ENCODE assay signal across 17 cellular contexts in the genomic region with DNA sequence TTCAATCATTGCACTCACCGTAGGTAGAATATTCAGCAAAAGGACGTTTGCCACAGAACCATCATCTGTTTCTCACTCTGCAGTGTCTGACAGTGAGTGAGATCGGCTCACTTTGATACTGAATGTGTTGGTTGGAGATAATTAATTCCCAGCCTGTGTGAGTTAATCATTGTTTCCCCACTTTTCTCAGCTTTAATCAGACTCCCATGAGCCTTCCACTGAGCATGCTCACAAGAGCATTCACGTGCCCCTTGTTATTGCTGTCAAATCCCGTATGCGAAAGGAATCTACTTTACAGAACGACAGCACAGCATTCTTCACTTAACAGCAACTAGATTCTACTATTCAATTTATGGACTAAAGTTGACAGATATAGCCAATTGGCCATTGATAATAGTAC.
DNase-seq lines count a peak whose midpoint lies in the region; FAIRE-seq and TF ChIP-seq lines count a peak whose summit lies in the region.
"Had no signal": no experiment of that assay in that cellular context is flagged by ENCODE, and none has a peak within 500 bp of the region (broad histone marks: within the 10 kb centered on the region; RNA-seq: fewer than 3 reads in every experiment).

No MANE protein-coding gene starts in this region.

- no peak for TF ChIP-seq EP300 in esophagus muscularis mucosa (IDR thresholded peaks at IDR 0.05)

- FAIRE-seq in urothelium cell line (lab: Jason Lieb, UNC): no peak

- TF ChIP-seq CTCF in esophagus muscularis mucosa (IDR thresholded peaks at IDR 0.05): no peak

- H3K4me3 ChIP-seq in esophagus muscularis mucosa: no peak overlapping the region

- H3K27me3 ChIP-seq in esophagus muscularis mucosa: peaks cover 0 to 4% (median 0%) of the 10 kb centered on the region in 4 donors

- H3K9me3 ChIP-seq in esophagus muscularis mucosa: no peaks in the 10 kb centered on the region

- intact Hi-C loops in esophagus muscularis mucosa (cut with DNase I): no loop called here

- DNase-seq in astrocyte of the hippocampus (ENCODE audit: low read depth, low spot score): peak; percentile 10
- DNase-seq in esophagus muscularis mucosa (ENCODE audit: extremely low spot score): peak; percentile 24
- DNase-seq in left kidney (ENCODE audit: low read depth, low spot score): peak; percentile 50
- DNase-seq in renal cortical epithelial cell (ENCODE audit: low read depth): peak; percentile 73
- DNase-seq in NCI-H2081 (lab: John Stamatoyannopoulos, UW): no peak
- DNase-seq in stimulated activated naive CD4-positive, alpha-beta T cell (lab: John Stamatoyannopoulos, UW): no peak
- no peak for DNase-seq in urothelium cell line (ENCODE audit: low spot score)
- DNase-seq: CD4-positive, CD25-positive, alpha-beta regulatory T cell; DMS79; H7; NCI-H1105; NCI-H146; NCI-H2029; NCI-H226; NCI-H524; NCI-H774; NK-92 treated with Interleukin-12 subunit alpha and Interleukin-12 subunit beta, amount 100 ng/mL, for 24 hours had no signal

- TF ChIP-seq POLR2A in esophagus muscularis mucosa (IDR thresholded peaks at IDR 0.05; ENCODE audit: low read depth): no peak

- H3K27ac ChIP-seq in esophagus muscularis mucosa (replicated peaks in 1 of 4): no peak overlapping the region

- H3K36me3 ChIP-seq in esophagus muscularis mucosa: no peaks in the 10 kb centered on the region

- no peaks in the 10 kb centered on the region for H3K4me1 ChIP-seq in esophagus muscularis mucosa

- WGBS in esophagus muscularis mucosa: 78% methylated on average over 7 of the region's 7 CpGs

Comparison
In these comparisons a context has a peak if more than half of its experiments do, and no peak if none do; other contexts are left out.
1. DNase-seq: peak in astrocyte of the hippocampus (single experiment), esophagus muscularis mucosa (single experiment), left kidney (single experiment) and renal cortical epithelial cell (single experiment); none in NCI-H2081 (0 of 2), stimulated activated naive CD4-positive, alpha-beta T cell (0 of 6) and urothelium cell line (single experiment).